ENCODE assay signal across 1 cellular context in the genomic region with DNA sequence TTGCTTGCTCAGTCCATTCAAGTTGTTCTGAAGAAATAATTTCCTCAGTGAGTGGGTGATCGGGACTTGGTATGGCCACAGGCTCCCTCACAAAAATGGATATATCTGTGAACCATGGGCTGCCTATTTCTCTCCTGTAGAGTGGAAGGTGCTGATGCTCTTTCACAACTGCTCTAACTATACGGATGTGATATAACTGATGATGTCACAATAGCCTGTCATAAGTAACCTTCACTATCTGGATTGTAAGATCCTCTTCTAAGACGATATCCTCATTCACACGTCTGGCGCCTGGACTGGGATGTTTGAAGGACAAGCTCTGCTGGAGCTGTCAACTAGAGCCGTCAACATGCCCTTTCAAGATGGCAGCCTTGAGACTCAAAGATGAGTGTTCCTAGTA.
A peak's percentile ranks its signal among the peaks of the same experiment; 100 is the strongest.
TF ChIP-seq lines count a peak whose summit lies in the region.

No MANE protein-coding gene starts in this region.

TF ChIP-seq in HepG2, 621 proteins besides CTCF, POLR2A, EP300 and RAD21:
- TF ChIP-seq NR2F6 (IDR thresholded peaks at IDR 0.05) (no peak), NR2F6 (CRISPR knock-in tag; IDR thresholded peaks at IDR 0.05) (no peak), ATF7 (IDR thresholded peaks at IDR 0.05) (0 out of 2 replicates have a peak, but pooled peaks have one; percentile 5), ATF7 (CRISPR knock-in tag; IDR thresholded peaks at IDR 0.05) (no peak), CREB1 (IDR thresholded peaks at IDR 0.05) (peak; percentile 71), CREB1 (CRISPR knock-in tag; IDR thresholded peaks at IDR 0.05) (no peak)
TF ChIP-seq in HepG2: peak in this region for 2.
